In the genomic region with DNA sequence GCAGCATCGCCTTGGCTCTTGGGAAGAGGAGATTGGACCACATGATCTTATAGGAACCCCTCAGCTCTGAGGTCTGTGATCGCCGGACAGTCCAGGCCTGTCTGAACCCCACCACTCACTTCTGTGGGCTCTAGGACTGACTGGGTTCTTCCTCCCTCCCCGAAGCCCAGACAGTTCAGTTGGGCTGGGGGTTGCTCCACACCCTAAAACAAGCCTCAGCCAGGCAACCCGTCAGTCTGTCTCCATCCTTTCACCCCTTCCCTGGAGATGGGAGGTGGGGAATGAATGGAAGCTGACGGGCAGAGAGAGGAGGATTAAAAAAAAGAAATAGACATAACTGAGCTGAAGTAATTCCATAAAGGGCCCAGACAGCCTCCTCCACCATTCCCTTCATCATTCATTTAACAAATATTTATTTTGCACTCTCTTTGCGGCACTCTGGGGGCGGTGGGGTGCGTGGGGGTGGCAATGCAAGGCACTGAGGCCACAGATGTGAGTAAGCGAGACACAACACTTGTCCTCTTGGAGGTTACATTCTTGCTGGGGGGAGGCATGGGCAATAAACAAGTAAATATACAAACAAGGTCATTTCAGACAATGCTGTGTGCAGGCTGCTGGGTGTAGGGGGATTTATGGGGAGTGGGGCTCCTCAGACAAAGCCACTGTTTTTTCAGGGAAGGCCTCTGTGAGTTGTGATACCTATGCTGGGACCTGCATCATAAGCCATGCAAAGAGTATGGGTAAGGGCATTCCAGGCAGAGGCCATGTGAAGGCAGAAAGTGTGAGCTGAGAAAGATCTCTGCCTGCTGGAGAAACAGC, we compare ENCODE assay signal across 1 cellular context.
TF ChIP-seq lines count a peak whose summit lies in the region.

No MANE protein-coding gene starts in this region.

TF ChIP-seq in HepG2, 621 proteins besides CTCF, POLR2A, EP300 and RAD21:
- TF ChIP-seq ZNF850 (CRISPR knock-in tag; conservative IDR thresholded peaks at IDR 0.05) = no peak
- 0 out of 2 replicates have a peak, but pooled peaks have one; percentile 21 for TF ChIP-seq TARDBP (CRISPR knock-in tag; IDR thresholded peaks at IDR 0.05)
- TF ChIP-seq ZNF558 (CRISPR knock-in tag; IDR thresholded peaks at IDR 0.05; ENCODE audit: borderline replicate concordance) = peak; percentile 3; the same call in 1 of the 2 replicates
- TF ChIP-seq ZBTB38 (CRISPR knock-in tag; IDR thresholded peaks at IDR 0.05) = no peak
- 0 out of 2 replicates have a peak, but pooled peaks have one; percentile 25 for TF ChIP-seq EZH2 (conservative IDR thresholded peaks at IDR 0.05; ENCODE audit: low read depth, low read length)
- TF ChIP-seq ARID2 (CRISPR knock-in tag; IDR thresholded peaks at IDR 0.05; ENCODE audit: borderline replicate concordance) = 0 out of 2 replicates have a peak, but pooled peaks have one; percentile 69
- TF ChIP-seq GTF3A (CRISPR knock-in tag; conservative IDR thresholded peaks at IDR 0.05) = 0 out of 2 replicates have a peak, but pooled peaks have one; percentile 12
- no peak for TF ChIP-seq HMG20B (CRISPR knock-in tag; conservative IDR thresholded peaks at IDR 0.05)
